16 cellular contexts compared by ENCODE assay signal in genomic region chr13:49539313-49539712, GRCh38. TPM values are rescaled to one million over a fixed set of nuclear protein-coding genes. Genes with fewer than 3 reads are reported as not detected.
A peak's percentile ranks its signal among the peaks of the same experiment; 100 is the strongest.
DNase-seq lines count a peak whose midpoint lies in the region; ATAC-seq and TF ChIP-seq lines count a peak whose summit lies in the region.
"Had no signal": no experiment of that assay in that cellular context is flagged by ENCODE, and none has a peak within 500 bp of the region (broad histone marks: within the 10 kb centered on the region; RNA-seq: fewer than 3 reads in every experiment).

No MANE protein-coding gene starts in this region.

- CTCF ChIA-PET in activated B cell treated with CpG ODN at 0.5 μM for 24 hours (lab: Charles Lee), result no interaction called here

- peaks cover 3% of the 10 kb centered on the region for H3K36me3 Mint-ChIP-seq in activated naive CD4-positive, alpha-beta T cell treated with anti-CD3 and anti-CD28 coated beads, Interleukin-2, amount 50 U/mL, for 24 hours
- H3K36me3 Mint-ChIP-seq in activated B cell treated with CpG ODN at 0.5 μM for 24 hours (ENCODE audit: low read depth), result peaks cover 35% of the 10 kb centered on the region
- H3K36me3 Mint-ChIP-seq in glutamatergic neuron (ENCODE audit: unreplicated experiment), result no peaks in the 10 kb centered on the region

- DNase-seq in activated naive CD4-positive, alpha-beta T cell (lab: John Stamatoyannopoulos, UW), result no peak
- no peak for DNase-seq in activated B cell treated with CpG ODN at 0.5 μM for 24 hours
- DNase-seq in glutamatergic neuron, result no peak
- no peak for DNase-seq in esophagus squamous epithelium (lab: John Stamatoyannopoulos, UW)
- DNase-seq in HuH-7 (ENCODE audit: low spot score), result no peak
- DNase-seq in gastrocnemius medialis, result no peak
- DNase-seq: activated CD4-positive, alpha-beta T cell treated with anti-CD3 and anti-CD28 coated beads for 4 hours; DMS 273 treated with DMSO at 0.1 percent for 48 hours; left ventricle myocardium inferior; NCI-H1105 treated with DMSO at 0.1 percent for 48 hours; NCI-H2171 treated with DMSO at 0.1 percent for 48 hours; T-helper 9 cell had no signal

- no peaks in the 10 kb centered on the region for H3K9me3 Mint-ChIP-seq in activated naive CD4-positive, alpha-beta T cell treated with anti-CD3 and anti-CD28 coated beads, Interleukin-2, amount 50 U/mL, for 24 hours
- no peaks in the 10 kb centered on the region for H3K9me3 Mint-ChIP-seq in activated B cell treated with CpG ODN at 0.5 μM for 24 hours
- H3K9me3 Mint-ChIP-seq in glutamatergic neuron (ENCODE audit: unreplicated experiment), result no peaks in the 10 kb centered on the region

- in situ Hi-C loops in gastrocnemius medialis (cut with MboI; ENCODE audit: low sequenced_read_pairs in 4 of 4), result no loop called here

- H3K27ac ChIP-seq in esophagus squamous epithelium, result peak overlapping the region in 1 of 4 donors; percentile 14
- no peak overlapping the region for H3K27ac ChIP-seq in gastrocnemius medialis

- peaks cover 0 to 58% (median 0%) of the 10 kb centered on the region in 3 donors for H3K36me3 ChIP-seq in esophagus squamous epithelium
- H3K36me3 ChIP-seq in gastrocnemius medialis, result peaks cover 0 to 31% of the 10 kb centered on the region in 2 donors

- intact Hi-C loops in activated B cell treated with CpG ODN at 0.5 μM for 24 hours (cut with micrococcal nuclease), result loop anchor here (10.0 kb wide), 1 partner anchor 585 kb away; no protein-coding TSS in a partner anchor
- intact Hi-C loops in esophagus squamous epithelium (cut with DNase I), result no loop called here
- intact Hi-C loops in gastrocnemius medialis (cut with DNase I; ENCODE audit: low total_unique reads), result no loop called here

- TF ChIP-seq CTCF in activated B cell treated with CpG ODN at 0.5 μM for 24 hours (IDR thresholded peaks at IDR 0.05), result no peak
- no peak for TF ChIP-seq CTCF in glutamatergic neuron (IDR thresholded peaks at IDR 0.05; ENCODE audit: partially characterized antibody, unreplicated experiment)
- TF ChIP-seq CTCF in esophagus squamous epithelium (IDR thresholded peaks at IDR 0.05), result no peak
- no peak for TF ChIP-seq CTCF in gastrocnemius medialis (IDR thresholded peaks at IDR 0.05 in 4 of 5, conservative IDR thresholded peaks at IDR 0.05 in 1 of 5)

- peaks cover 22% of the 10 kb centered on the region for H3K4me1 Mint-ChIP-seq in activated naive CD4-positive, alpha-beta T cell treated with anti-CD3 and anti-CD28 coated beads, Interleukin-2, amount 50 U/mL, for 24 hours
- H3K4me1 Mint-ChIP-seq in activated B cell treated with CpG ODN at 0.5 μM for 24 hours (peaks cover 41% of the 10 kb centered on the region), glutamatergic neuron (ENCODE audit: low read depth, unreplicated experiment) (no peaks in the 10 kb centered on the region)

- POLR2A ChIA-PET in activated B cell treated with CpG ODN at 0.5 μM for 24 hours (lab: Charles Lee), result interaction anchor here (0.6 to 1.8 kb wide), 4 partner anchors 10 to 206 kb away, joined by 3 to 15 read pairs (median 6); partner anchors contain the start of gene PHF11

- H3K4me1 ChIP-seq in esophagus squamous epithelium, result peaks cover 0 to 19% (median 6%) of the 10 kb centered on the region in 3 donors
- H3K4me1 ChIP-seq in gastrocnemius medialis, result no peaks in the 10 kb centered on the region

- H3K4me3 ChIP-seq in esophagus squamous epithelium (no peak overlapping the region), gastrocnemius medialis (no peak overlapping the region)
- H3K4me3 ChIP-seq: K562, left ventricle myocardium inferior had no signal

- TF ChIP-seq POLR2A in esophagus squamous epithelium (IDR thresholded peaks at IDR 0.05), result no peak
- TF ChIP-seq POLR2A in gastrocnemius medialis (IDR thresholded peaks at IDR 0.05), result no peak

- H3K27me3 Mint-ChIP-seq in activated naive CD4-positive, alpha-beta T cell treated with anti-CD3 and anti-CD28 coated beads, Interleukin-2, amount 50 U/mL, for 24 hours, result no peaks in the 10 kb centered on the region
- no peaks in the 10 kb centered on the region for H3K27me3 Mint-ChIP-seq in activated B cell treated with CpG ODN at 0.5 μM for 24 hours
- no peaks in the 10 kb centered on the region for H3K27me3 Mint-ChIP-seq in glutamatergic neuron (ENCODE audit: unreplicated experiment)
- H3K27me3 Mint-ChIP-seq: progenitor cell of endocrine pancreas had no signal

- H3K4me3 Mint-ChIP-seq in activated naive CD4-positive, alpha-beta T cell treated with anti-CD3 and anti-CD28 coated beads, Interleukin-2, amount 50 U/mL, for 24 hours, result peak overlapping the region; percentile 86
- H3K4me3 Mint-ChIP-seq in activated B cell treated with CpG ODN at 0.5 μM for 24 hours, result peak overlapping the region; percentile 32
- H3K4me3 Mint-ChIP-seq in glutamatergic neuron (ENCODE audit: unreplicated experiment), result no peak overlapping the region

- no peaks in the 10 kb centered on the region for H3K27me3 ChIP-seq in esophagus squamous epithelium
- no peaks in the 10 kb centered on the region for H3K27me3 ChIP-seq in gastrocnemius medialis

- H3K9me3 ChIP-seq in esophagus squamous epithelium, result no peaks in the 10 kb centered on the region
- H3K9me3 ChIP-seq in gastrocnemius medialis, result no peaks in the 10 kb centered on the region
- H3K9me3 ChIP-seq: left ventricle myocardium inferior had no signal

- no peak for ATAC-seq in activated B cell treated with CpG ODN at 0.5 μM for 24 hours (ENCODE audit: low read depth)
- ATAC-seq in gastrocnemius medialis, result no peak
- no peak for ATAC-seq in GM21360 (IDR thresholded peaks at IDR 0.05; ENCODE audit: unreplicated experiment)
- ATAC-seq: K562 had no signal

- H3K27ac Mint-ChIP-seq in activated naive CD4-positive, alpha-beta T cell treated with anti-CD3 and anti-CD28 coated beads, Interleukin-2, amount 50 U/mL, for 24 hours, result peak overlapping the region; percentile 89
- H3K27ac Mint-ChIP-seq in activated B cell treated with CpG ODN at 0.5 μM for 24 hours (peak overlapping the region; percentile 67), glutamatergic neuron (ENCODE audit: unreplicated experiment) (peak overlapping the region; percentile 8)
- H3K27ac Mint-ChIP-seq: progenitor cell of endocrine pancreas had no signal

- WGBS in esophagus squamous epithelium, 2 donors, result 65 to 82% methylated on average over 5 of the region's 5 CpGs

RNA-seq across cellular contexts. Expression of gene PHF11, which starts 43.6 kb away (rescaled TPM):
- total RNA-seq in activated B cell treated with CpG ODN at 0.5 μM for 24 hours, result 128 and 148 TPM in 2 replicates
- total RNA-seq in glutamatergic neuron (ENCODE audit: unreplicated experiment), result 4.3 TPM
- total RNA-seq in esophagus squamous epithelium, result 10 to 100 TPM; 12.9 to 31.3 (median 19.6) TPM
- 10 to 100 TPM in 3 of 4 donors, 1 to 10 TPM in 1; 6.5 to 17.7 (median 13.8) TPM for total RNA-seq in gastrocnemius medialis

RNA-seq across cellular contexts. Expression of gene RCBTB1, which starts 46.0 kb away (rescaled TPM):
- total RNA-seq in activated B cell treated with CpG ODN at 0.5 μM for 24 hours (19.7 and 22.6 TPM in 2 replicates), glutamatergic neuron (ENCODE audit: unreplicated experiment) (46.1 TPM), esophagus squamous epithelium (10 to 100 TPM in 1 of 4 donors, 1 to 10 TPM in 3; 2.0 to 15.1 (median 5.7) TPM), gastrocnemius medialis (10 to 100 TPM in 1 of 4 donors, 1 to 10 TPM in 3; 5.3 to 14.4 (median 5.7) TPM)

Comparison
In these comparisons a context has a peak if more than half of its experiments do, and no peak if none do; other contexts are left out.
1. H3K27ac Mint-ChIP-seq: peak in every context shown above with its lines; median percentile 89 in activated naive CD4-positive, alpha-beta T cell treated with anti-CD3 and anti-CD28 coated beads, Interleukin-2, amount 50 U/mL, for 24 hours; 67 in activated B cell treated with CpG ODN at 0.5 μM for 24 hours; 8 in glutamatergic neuron.